ENCODE assay signal across 9 cellular contexts in genomic region chr7:27148031-27148775, GRCh38. TPM values are rescaled to one million over a fixed set of nuclear protein-coding genes. Genes with fewer than 3 reads are reported as not detected.
A peak's percentile ranks its signal among the peaks of the same experiment; 100 is the strongest.
DNase-seq lines count a peak whose midpoint lies in the region; ATAC-seq, FAIRE-seq and TF ChIP-seq lines count a peak whose summit lies in the region.
"Had no signal": no experiment of that assay in that cellular context is flagged by ENCODE, and none has a peak within 500 bp of the region (broad histone marks: within the 10 kb centered on the region; RNA-seq: fewer than 3 reads in every experiment).

No MANE protein-coding gene starts in this region.

- TF ChIP-seq CTCF in kidney (IDR thresholded peaks at IDR 0.05; ENCODE audit: borderline replicate concordance, extremely low read depth, insufficient read depth) (no peak), stomach (IDR thresholded peaks at IDR 0.05) (no peak), GM13976 (IDR thresholded peaks at IDR 0.05; ENCODE audit: borderline replicate concordance, control extremely low read depth, extremely low read depth, insufficient read depth, missing control alignments) (no peak)

- H3K9me3 Mint-ChIP-seq in T-cell, result no peaks in the 10 kb centered on the region

- peak overlapping the region; percentile 97 to 98 for H3K27ac ChIP-seq in kidney (ENCODE audit: low read depth in 2 of 2, low read length in 2 of 2)
- peak overlapping the region; percentile 72 to 99 (median 88) for H3K27ac ChIP-seq in stomach

- no peak for FAIRE-seq in kidney (lab: Jason Lieb, UNC)
- FAIRE-seq: A204.1 had no signal

- intact Hi-C loops in kidney (cut with DNase I) (no loop called here), stomach (cut with DNase I; ENCODE audit: low total_unique reads) (no loop called here)

- in situ Hi-C loops in GM13976 (cut with MboI; ENCODE audit: low sequenced_read_pairs, unreplicated experiment), result no loop called here

- TF ChIP-seq POLR2A in stomach (IDR thresholded peaks at IDR 0.05), result no peak

- no peak for TF ChIP-seq EP300 in stomach (IDR thresholded peaks at IDR 0.05)

- ATAC-seq in T-cell (replicated peaks in 1 of 4), result no peak

- DNase-seq in NCI-H1417 (lab: John Stamatoyannopoulos, UW) (peak; percentile 37 to 80 (median 69)), NCI-H1417 treated with DMSO at 0.1 percent for 48 hours (lab: John Stamatoyannopoulos, UW) (no peak), T-cell (no peak), kidney (peak; percentile 86), stomach (no peak), GM13976 (ENCODE audit: low spot score) (no peak), hepatic stellate cell (ENCODE audit: low spot score) (no peak), H4 (ENCODE audit: low spot score) (no peak)

- no peak overlapping the region for H3K27ac Mint-ChIP-seq in T-cell

- H3K4me1 Mint-ChIP-seq in T-cell, result peaks cover 32 to 36% (median 35%) of the 10 kb centered on the region in 3 donors

- CTCF ChIA-PET in T-cell (lab: Charles Lee), result interaction anchor here (0.6 to 3.3 kb wide), 5 partner anchors 7 to 779 kb away, joined by 3 to 9 read pairs (median 4); partner anchors contain the start of gene HOXA4 (in 1 of the 2)

- H3K9ac ChIP-seq in kidney (ENCODE audit: low read length in 2 of 2), result peak overlapping the region; percentile 85

- peaks cover 13 to 16% of the 10 kb centered on the region in 2 donors for H3K4me1 ChIP-seq in kidney (ENCODE audit: control insufficient read depth in 1 of 2, insufficient read depth in 1 of 2, low read depth in 1 of 2, low read length in 2 of 2)
- peaks cover 20 to 60% (median 43%) of the 10 kb centered on the region in 4 donors for H3K4me1 ChIP-seq in stomach

- H3K27me3 Mint-ChIP-seq in T-cell, result peaks cover 59 to 85% of the 10 kb centered on the region in 2 donors

- H3K9me3 ChIP-seq in kidney (ENCODE audit: control insufficient read depth in 1 of 2, low read length in 2 of 2) (no peaks in the 10 kb centered on the region), stomach (peaks cover 0 to 26% (median 0%) of the 10 kb centered on the region in 4 donors)

- peaks cover 5 to 100% (median 90%) of the 10 kb centered on the region in 3 donors for H3K27me3 ChIP-seq in stomach

- no peaks in the 10 kb centered on the region for H3K36me3 Mint-ChIP-seq in T-cell

- POLR2A ChIA-PET in T-cell (lab: Charles Lee), result interaction anchor here in 1 of 2 donors (0.5 kb wide), 1 partner anchor 13 kb away, joined by 3 read pairs; no protein-coding TSS in a partner anchor

- H3K4me3 Mint-ChIP-seq in T-cell, result peak overlapping the region in 2 of 3 donors; percentile 56 to 68

- 28 to 34% (median 32%) methylated on average over 26 to 29 of the region's 29 CpGs for WGBS in stomach, 5 donors

- H3K36me3 ChIP-seq in kidney (ENCODE audit: control insufficient read depth in 1 of 2, insufficient read depth in 2 of 2, low read length in 2 of 2) (no peaks in the 10 kb centered on the region), stomach (no peaks in the 10 kb centered on the region)

- H3K4me3 ChIP-seq in kidney (ENCODE audit: low read length in 2 of 2), result peak overlapping the region; percentile 56 to 83
- peak overlapping the region; percentile 33 to 64 (median 52) for H3K4me3 ChIP-seq in stomach

RNA-seq across cellular contexts. Expression of gene HOXA6, which starts 0.6 kb away (rescaled TPM):
- total RNA-seq in T-cell (under 1 TPM in 2 of 5 donors, not detected in 3; 0.50 to 0.65 TPM), kidney (22.0 TPM), stomach (10 to 100 TPM in 1 of 5 donors, 1 to 10 TPM in 1, not detected in 3; 3.7 to 12.7 TPM)
- polyA plus RNA-seq in kidney (ENCODE audit: insufficient read depth, low read depth, low replicate concordance) (1.1 TPM), stomach (under 1 TPM in 1 of 3 donors, not detected in 2; 0.81 TPM)
- 0.64 and 0.70 TPM in 2 replicates for total RNA-seq in H4 (2014; rRNA removed; shearing (Covaris generic))

RNA-seq across cellular contexts. Expression of gene HOXA3, which starts 4.2 kb away (rescaled TPM):
- 1 to 10 TPM in 1 of 5 donors, under 1 TPM in 1, not detected in 3; 0.79 to 1.4 TPM for total RNA-seq in T-cell
- total RNA-seq in kidney, result 21.2 TPM
- polyA plus RNA-seq in kidney (ENCODE audit: insufficient read depth, low read depth, low replicate concordance), result 6.3 TPM
- total RNA-seq in stomach, result 10 to 100 TPM in 1 of 5 donors, 1 to 10 TPM in 2, under 1 TPM in 2; 0.87 to 42.6 (median 5.2) TPM
- polyA plus RNA-seq in stomach, result 1 to 10 TPM; 2.8 to 5.2 (median 4.8) TPM
- 1.1 and 5.5 TPM in 2 replicates for total RNA-seq in H4 (2014; rRNA removed; shearing (Covaris generic))

RNA-seq across cellular contexts. Expression of gene HOXA5, which starts 4.7 kb away (rescaled TPM):
- total RNA-seq in T-cell, result under 1 TPM in 2 of 5 donors, not detected in 3; 0.18 to 0.32 TPM
- total RNA-seq in kidney, result 38.0 TPM
- 19.4 TPM for polyA plus RNA-seq in kidney (ENCODE audit: insufficient read depth, low read depth, low replicate concordance)
- 10 to 100 TPM in 3 of 5 donors, 1 to 10 TPM in 2; 2.9 to 53.1 (median 18.2) TPM for total RNA-seq in stomach
- 10 to 100 TPM in 1 of 3 donors, 1 to 10 TPM in 2; 7.5 to 12.8 (median 7.8) TPM for polyA plus RNA-seq in stomach
- total RNA-seq in H4 (2014; rRNA removed; shearing (Covaris generic)), result 3.6 and 8.0 TPM in 2 replicates

RNA-seq across cellular contexts. Expression of gene HOXA7, which starts 8.3 kb away (rescaled TPM):
- total RNA-seq in T-cell, result under 1 TPM in 1 of 5 donors, not detected in 4; 0.67 TPM
- total RNA-seq in kidney, result 31.3 TPM
- 23.8 TPM for polyA plus RNA-seq in kidney (ENCODE audit: insufficient read depth, low read depth, low replicate concordance)
- 10 to 100 TPM in 1 of 5 donors, 1 to 10 TPM in 3, not detected in 1; 1.1 to 34.8 (median 3.3) TPM for total RNA-seq in stomach
- 1 to 10 TPM in 1 of 3 donors, under 1 TPM in 2; 0.98 to 7.9 (median 1.00) TPM for polyA plus RNA-seq in stomach
- total RNA-seq in H4 (2014; rRNA removed; shearing (Covaris generic)), result 2.0 and 2.2 TPM in 2 replicates

RNA-seq across cellular contexts. Expression of gene HOXA9, which starts 17.1 kb away (rescaled TPM):
- total RNA-seq in T-cell (under 1 TPM; 0.57 to 0.95 (median 0.79) TPM), kidney (36.8 TPM), stomach (10 to 100 TPM in 1 of 5 donors, not detected in 4; 68.1 TPM)
- polyA plus RNA-seq in kidney (ENCODE audit: insufficient read depth, low read depth, low replicate concordance) (36.7 TPM), stomach (under 1 TPM in 1 of 3 donors, not detected in 2; 0.25 TPM)
- total RNA-seq in H4 (2014; rRNA removed; shearing (Covaris generic)), result 0.17 and 0.18 TPM in 2 replicates

Comparison
In these comparisons a context has a peak if more than half of its experiments do, and no peak if none do; other contexts are left out.
1. DNase-seq: peak in NCI-H1417 (3 of 3) and kidney (single experiment); none in NCI-H1417 treated with DMSO at 0.1 percent for 48 hours (single experiment), T-cell (0 of 34), stomach (single experiment), GM13976 (single experiment), hepatic stellate cell (single experiment) and H4 (single experiment).